In the genomic region with DNA sequence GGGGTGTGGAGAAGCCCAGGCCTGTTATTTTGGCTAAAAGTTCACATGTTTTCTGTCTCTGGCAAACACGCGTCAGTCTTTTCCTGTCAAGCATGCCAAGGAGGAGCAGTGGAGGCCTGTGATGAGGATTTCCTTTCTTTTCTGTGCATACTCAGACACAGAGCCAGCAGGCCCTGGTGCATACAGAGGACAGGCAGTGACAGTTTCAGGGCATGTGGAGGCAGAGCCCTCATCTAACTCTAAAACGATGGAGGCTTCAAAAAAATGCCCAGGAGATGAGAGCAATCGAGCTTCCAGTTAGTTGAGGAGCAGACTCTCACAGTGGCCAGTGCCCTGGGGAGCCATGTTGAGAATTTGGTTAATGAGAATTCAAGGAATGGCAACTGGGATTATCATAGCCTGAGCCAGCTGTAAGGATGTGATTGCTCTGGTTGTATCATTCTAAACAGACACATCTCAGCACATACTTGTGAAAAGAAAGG, we compare ENCODE assay signal across 20 cellular contexts.
DNase-seq lines count a peak whose midpoint lies in the region; ATAC-seq, FAIRE-seq and TF ChIP-seq lines count a peak whose summit lies in the region.
"Had no signal": no experiment of that assay in that cellular context is flagged by ENCODE, and none has a peak within 500 bp of the region (broad histone marks: within the 10 kb centered on the region; RNA-seq: fewer than 3 reads in every experiment).

No MANE protein-coding gene starts in this region.

- no peaks in the 10 kb centered on the region for H3K79me2 ChIP-seq in neural progenitor cell (ENCODE audit: low read depth)
- H3K79me2 ChIP-seq: parathyroid adenoma had no signal

- peaks cover 71% of the 10 kb centered on the region for H3K36me3 Mint-ChIP-seq in brain
- peaks cover 27% of the 10 kb centered on the region for H3K36me3 Mint-ChIP-seq in neural progenitor cell

- H2AFZ ChIP-seq in neural progenitor cell (replicated peaks): no peak overlapping the region
- H2AFZ ChIP-seq: parathyroid adenoma had no signal

- DNase-seq in HPDE6-E6E7 (ENCODE audit: extremely low spot score) (peak; percentile 32), fibroblast of villous mesenchyme (ENCODE audit: low read depth) (peak; percentile 78), neural progenitor cell (ENCODE audit: low spot score) (no peak), GM19239 (ENCODE audit: insufficient read length, low spot score) (no peak), dedifferentiated amniotic fluid mesenchymal stem cell (ENCODE audit: extremely low spot score) (no peak)
- DNase-seq: activated CD4-positive, alpha-beta T cell treated with anti-CD3 and anti-CD28 coated beads, Interleukin-2, amount 10 ng/mL, durations not matched to agents 7 days and 5 days; activated T-cell treated with anti-CD3 and anti-CD28 coated beads, Interleukin-2, amount 50 U/mL, for 1 hour; NCI-H1048; NCI-H226; stimulated activated CD4-positive, alpha-beta T cell treated with anti-CD3 and anti-CD28 coated beads, Interleukin-12 subunit alpha, Interleukin-12 subunit beta, amount 100 ng/mL, for 4 hours; T-helper 9 cell had no signal

- H3K9me3 Mint-ChIP-seq in brain: no peaks in the 10 kb centered on the region
- H3K9me3 Mint-ChIP-seq in neural progenitor cell: no peaks in the 10 kb centered on the region
- H3K9me3 Mint-ChIP-seq: activated CD4-positive, alpha-beta T cell treated with anti-CD3 and anti-CD28 coated beads, Interleukin-2, amount 10 ng/mL, durations not matched to agents 7 days and 5 days; IgD-negative memory B cell had no signal

- no peak overlapping the region for H3K4me2 ChIP-seq in neural progenitor cell

- no peak overlapping the region for H3K4me3 ChIP-seq in fibroblast of villous mesenchyme (ENCODE audit: low read depth, low read length)
- H3K4me3 ChIP-seq in neural progenitor cell: no peak overlapping the region
- H3K4me3 ChIP-seq: SJSA1 had no signal

- no peaks in the 10 kb centered on the region for H4K20me1 ChIP-seq in neural progenitor cell (ENCODE audit: low read depth)

- H3K9me3 ChIP-seq in neural progenitor cell (ENCODE audit: low read depth): no peaks in the 10 kb centered on the region
- H3K9me3 ChIP-seq: SJSA1 had no signal

- no peaks in the 10 kb centered on the region for H3F3A ChIP-seq in neural progenitor cell (ENCODE audit: low read depth)

- no peak for ATAC-seq in HG02981 (IDR thresholded peaks at IDR 0.05; ENCODE audit: unreplicated experiment)
- no peak for ATAC-seq in GM19035 (IDR thresholded peaks at IDR 0.05; ENCODE audit: unreplicated experiment)

- H3K36me3 ChIP-seq in neural progenitor cell: no peaks in the 10 kb centered on the region

- H3K9ac ChIP-seq in neural progenitor cell: no peak overlapping the region
- H3K9ac ChIP-seq: parathyroid adenoma had no signal

- H3K4me3 Mint-ChIP-seq in brain: no peak overlapping the region
- no peak overlapping the region for H3K4me3 Mint-ChIP-seq in neural progenitor cell
- H3K4me3 Mint-ChIP-seq: activated CD4-positive, alpha-beta T cell treated with anti-CD3 and anti-CD28 coated beads, Interleukin-2, amount 10 ng/mL, durations not matched to agents 7 days and 5 days; IgD-negative memory B cell had no signal

- H3K27ac Mint-ChIP-seq in brain (peak overlapping the region in 4 of 5 experiments; percentile 51 to 83 (median 74)), neural progenitor cell (peak overlapping the region; percentile 57)
- H3K27ac Mint-ChIP-seq: activated CD4-positive, alpha-beta T cell treated with anti-CD3 and anti-CD28 coated beads, Interleukin-2, amount 10 ng/mL, durations not matched to agents 7 days and 5 days; IgD-negative memory B cell had no signal

- TF ChIP-seq CTCF in brain (conservative IDR thresholded peaks at IDR 0.05) (no peak), fibroblast of villous mesenchyme (IDR thresholded peaks at IDR 0.05; ENCODE audit: insufficient read depth, low read depth, low read length) (no peak), neural progenitor cell (IDR thresholded peaks at IDR 0.05) (no peak)

- no peak overlapping the region for H3K27ac ChIP-seq in neural progenitor cell
- H3K27ac ChIP-seq: C4-2B, parathyroid adenoma, SJSA1 had no signal

- H3K27me3 Mint-ChIP-seq in brain (no peaks in the 10 kb centered on the region), neural progenitor cell (ENCODE audit: insufficient read depth, low read depth) (peaks cover 5% of the 10 kb centered on the region)
- H3K27me3 Mint-ChIP-seq: activated CD4-positive, alpha-beta T cell treated with anti-CD3 and anti-CD28 coated beads, Interleukin-2, amount 10 ng/mL, durations not matched to agents 7 days and 5 days; IgD-negative memory B cell had no signal

- no peaks in the 10 kb centered on the region for H3K27me3 ChIP-seq in neural progenitor cell
- H3K27me3 ChIP-seq: SJSA1 had no signal

- no peaks in the 10 kb centered on the region for H3K4me1 ChIP-seq in neural progenitor cell
- H3K4me1 ChIP-seq: parathyroid adenoma, SJSA1 had no signal

- H3K4me1 Mint-ChIP-seq in brain (no peaks in the 10 kb centered on the region), neural progenitor cell (no peaks in the 10 kb centered on the region)
- H3K4me1 Mint-ChIP-seq: activated CD4-positive, alpha-beta T cell treated with anti-CD3 and anti-CD28 coated beads, Interleukin-2, amount 10 ng/mL, durations not matched to agents 7 days and 5 days; IgD-negative memory B cell had no signal

- FAIRE-seq in GM19239 (lab: Jason Lieb, UNC): no peak
- FAIRE-seq: H1, islet of Langerhans had no signal

Comparison
In these comparisons a context has a peak if more than half of its experiments do, and no peak if none do; other contexts are left out.
1. DNase-seq: peak in HPDE6-E6E7 (single experiment) and fibroblast of villous mesenchyme (single experiment); none in neural progenitor cell (single experiment), GM19239 (single experiment) and dedifferentiated amniotic fluid mesenchymal stem cell (single experiment).